ENCODE assay signal across 17 cellular contexts in genomic region chr6:55543633-55544309, GRCh38. TPM values are rescaled to one million over a fixed set of nuclear protein-coding genes. Genes with fewer than 3 reads are reported as not detected.
A peak's percentile ranks its signal among the peaks of the same experiment; 100 is the strongest.
DNase-seq lines count a peak whose midpoint lies in the region; ATAC-seq and TF ChIP-seq lines count a peak whose summit lies in the region.
"Had no signal": no experiment of that assay in that cellular context is flagged by ENCODE, and none has a peak within 500 bp of the region (broad histone marks: within the 10 kb centered on the region; RNA-seq: fewer than 3 reads in every experiment).

No MANE protein-coding gene starts in this region.

- H4K91ac ChIP-seq in mesenchymal stem cell (ENCODE audit: low read length): no peak overlapping the region

- H3K27me3 Mint-ChIP-seq in GM23338 (ENCODE audit: insufficient read depth, low read depth, poor library complexity) (no peaks in the 10 kb centered on the region), chondrocyte (ENCODE audit: low read depth) (peaks cover 4% of the 10 kb centered on the region), nephron progenitor cell (ENCODE audit: low read depth, poor library complexity) (peaks cover 4% of the 10 kb centered on the region)
- H3K27me3 Mint-ChIP-seq: activated naive CD4-positive, alpha-beta T cell treated with anti-CD3 and anti-CD28 coated beads, Interleukin-2, amount 10 ng/mL, durations not matched to agents 7 days and 5 days; CD4-positive, alpha-beta T cell; T-cell had no signal

- no peaks in the 10 kb centered on the region for H3K9me2 ChIP-seq in GM23338 (ENCODE audit: insufficient read depth)

- H3K36me3 ChIP-seq in GM23338 (ENCODE audit: insufficient read depth) (no peaks in the 10 kb centered on the region), mesenchymal stem cell (ENCODE audit: control insufficient read depth in 1 of 2, insufficient read depth in 2 of 2, low read depth in 1 of 2, low read length in 2 of 2) (no peaks in the 10 kb centered on the region)

- H3K4me1 ChIP-seq in GM23338 (ENCODE audit: insufficient read depth): no peaks in the 10 kb centered on the region
- no peaks in the 10 kb centered on the region for H3K4me1 ChIP-seq in mesenchymal stem cell (ENCODE audit: control insufficient read depth, insufficient read depth, low read depth, low read length)

- H3K36me3 Mint-ChIP-seq in GM23338 (ENCODE audit: low read depth) (no peaks in the 10 kb centered on the region), chondrocyte (ENCODE audit: low read depth) (no peaks in the 10 kb centered on the region), nephron progenitor cell (ENCODE audit: low read depth) (no peaks in the 10 kb centered on the region)
- H3K36me3 Mint-ChIP-seq: activated naive CD4-positive, alpha-beta T cell treated with anti-CD3 and anti-CD28 coated beads, Interleukin-2, amount 10 ng/mL, durations not matched to agents 7 days and 5 days; T-cell had no signal

- H3K27ac Mint-ChIP-seq in GM23338: no peak overlapping the region
- no peak overlapping the region for H3K27ac Mint-ChIP-seq in chondrocyte (ENCODE audit: unreplicated experiment)
- H3K27ac Mint-ChIP-seq in nephron progenitor cell: no peak overlapping the region
- H3K27ac Mint-ChIP-seq: activated naive CD4-positive, alpha-beta T cell treated with anti-CD3 and anti-CD28 coated beads, Interleukin-2, amount 10 ng/mL, durations not matched to agents 7 days and 5 days; CD4-positive, alpha-beta T cell; T-cell had no signal

- ATAC-seq in GM23338 (peak; percentile 97), HG03139 (IDR thresholded peaks at IDR 0.05; ENCODE audit: unreplicated experiment) (no peak)
- ATAC-seq: T-cell had no signal

- H3F3A ChIP-seq in GM23338 (replicated peaks; ENCODE audit: low read depth): no peaks in the 10 kb centered on the region

- WGBS in mesenchymal stem cell: 100% methylated on average over 2 of the region's 4 CpGs

- no peak overlapping the region for H2BK120ac ChIP-seq in mesenchymal stem cell (ENCODE audit: low read depth, low read length)

- no peak overlapping the region for H2BK12ac ChIP-seq in mesenchymal stem cell (ENCODE audit: low read length in 2 of 2)

- no peak overlapping the region for H2AK5ac ChIP-seq in mesenchymal stem cell (ENCODE audit: low read length, severe bottlenecking)

- H2BK15ac ChIP-seq in mesenchymal stem cell (ENCODE audit: low read depth, poor library complexity, severe bottlenecking): no peak overlapping the region

- TF ChIP-seq CTCF in GM23338 (conservative IDR thresholded peaks at IDR 0.05; ENCODE audit: low read depth in 2 of 2) (peak; percentile 48 to 54), chondrocyte (IDR thresholded peaks at IDR 0.05) (peak; percentile 21), nephron progenitor cell (IDR thresholded peaks at IDR 0.05) (peak; percentile 11)

- no peaks in the 10 kb centered on the region for H4K20me1 ChIP-seq in GM23338 (replicated peaks; ENCODE audit: insufficient read depth)

- H3K14ac ChIP-seq in mesenchymal stem cell (ENCODE audit: low read length in 2 of 2): no peak overlapping the region

- no peak overlapping the region for H3K9ac ChIP-seq in mesenchymal stem cell (ENCODE audit: low read length)

- no peak overlapping the region for H3K27ac ChIP-seq in GM23338 (ENCODE audit: low read depth)
- H3K27ac ChIP-seq in mesenchymal stem cell (ENCODE audit: low read length, poor library complexity, severe bottlenecking): no peak overlapping the region
- H3K27ac ChIP-seq: HL-60, RWPE1 had no signal

- H3K79me2 ChIP-seq in GM23338 (replicated peaks; ENCODE audit: insufficient read depth): no peaks in the 10 kb centered on the region

- H2AFZ ChIP-seq in GM23338: no peak overlapping the region
- H2AFZ ChIP-seq in mesenchymal stem cell (ENCODE audit: low read depth, low read length): no peak overlapping the region

- H3K4me2 ChIP-seq in GM23338 (no peak overlapping the region), mesenchymal stem cell (ENCODE audit: low read length, poor library complexity, severe bottlenecking) (no peak overlapping the region)

- H3K4me3 ChIP-seq in GM23338: no peak overlapping the region
- H3K4me3 ChIP-seq in mesenchymal stem cell (ENCODE audit: insufficient read depth in 1 of 2, low read depth in 1 of 2, low read length in 2 of 2): no peak overlapping the region

- no peaks in the 10 kb centered on the region for H3K79me1 ChIP-seq in mesenchymal stem cell (replicated peaks; ENCODE audit: low read length, poor library complexity, severe bottlenecking)

- H4K8ac ChIP-seq in mesenchymal stem cell (ENCODE audit: low read length): no peak overlapping the region

- H3K27me3 ChIP-seq in GM23338 (ENCODE audit: insufficient read depth): no peaks in the 10 kb centered on the region
- H3K27me3 ChIP-seq in mesenchymal stem cell (ENCODE audit: control insufficient read depth in 1 of 2, insufficient read depth in 1 of 2, low read length in 2 of 2): no peaks in the 10 kb centered on the region

- no peak overlapping the region for H3K4ac ChIP-seq in mesenchymal stem cell (ENCODE audit: low read depth in 1 of 2, low read length in 2 of 2)

- no peaks in the 10 kb centered on the region for H3K4me1 Mint-ChIP-seq in GM23338
- H3K4me1 Mint-ChIP-seq in chondrocyte (ENCODE audit: low read depth): no peaks in the 10 kb centered on the region
- H3K4me1 Mint-ChIP-seq in nephron progenitor cell: peaks cover 9% of the 10 kb centered on the region
- H3K4me1 Mint-ChIP-seq: activated naive CD4-positive, alpha-beta T cell treated with anti-CD3 and anti-CD28 coated beads, Interleukin-2, amount 10 ng/mL, durations not matched to agents 7 days and 5 days; T-cell had no signal

- H3K9me3 Mint-ChIP-seq in GM23338 (no peaks in the 10 kb centered on the region), chondrocyte (ENCODE audit: low read depth) (no peaks in the 10 kb centered on the region), nephron progenitor cell (no peaks in the 10 kb centered on the region)
- H3K9me3 Mint-ChIP-seq: activated naive CD4-positive, alpha-beta T cell treated with anti-CD3 and anti-CD28 coated beads, Interleukin-2, amount 10 ng/mL, durations not matched to agents 7 days and 5 days; CD4-positive, alpha-beta T cell had no signal

- H3K9me3 ChIP-seq in mesenchymal stem cell (ENCODE audit: control insufficient read depth, low read length): no peaks in the 10 kb centered on the region

- no peak overlapping the region for H2BK5ac ChIP-seq in mesenchymal stem cell (ENCODE audit: low read depth, low read length, poor library complexity, severe bottlenecking)

- H3K18ac ChIP-seq in mesenchymal stem cell (ENCODE audit: low read depth in 1 of 2, low read length in 2 of 2): no peak overlapping the region

- H3K4me3 Mint-ChIP-seq in GM23338 (no peak overlapping the region), chondrocyte (ENCODE audit: unreplicated experiment) (no peak overlapping the region), nephron progenitor cell (no peak overlapping the region)
- H3K4me3 Mint-ChIP-seq: activated naive CD4-positive, alpha-beta T cell treated with anti-CD3 and anti-CD28 coated beads, Interleukin-2, amount 10 ng/mL, durations not matched to agents 7 days and 5 days; CD4-positive, alpha-beta T cell; T-cell had no signal

- H3K23ac ChIP-seq in mesenchymal stem cell (ENCODE audit: low read length in 2 of 2): no peak overlapping the region

- DNase-seq in GM23338 (ENCODE audit: low spot score): peak; percentile 64
- peak; percentile 37 for DNase-seq in M059J (ENCODE audit: low read depth)
- DNase-seq in chondrocyte (ENCODE audit: low spot score): no peak
- DNase-seq in nephron progenitor cell: no peak
- DNase-seq in mesenchymal stem cell: no peak
- no peak for DNase-seq in NCI-H1694 treated with DMSO at 0.1 percent for 48 hours (lab: John Stamatoyannopoulos, UW)
- DNase-seq: activated naive CD4-positive, alpha-beta T cell treated with anti-CD3 and anti-CD28 coated beads, Interleukin-2, amount 10 ng/mL, durations not matched to agents 7 days and 5 days; CD4-positive, alpha-beta T cell; central memory CD4-positive, alpha-beta T cell; head of caudate nucleus; Karpas-422; NCI-H1436 treated with DMSO at 0.1 percent for 48 hours; NCI-H510A; T-cell had no signal

TF ChIP-seq in GM23338, 12 proteins besides CTCF, POLR2A, EP300 and RAD21 (continues in another document):
- no peak for TF ChIP-seq EZH2phosphoT487 (IDR thresholded peaks at IDR 0.05; ENCODE audit: unreplicated experiment)

RNA-seq across cellular contexts. Expression of gene HMGCLL1, which starts 35.2 kb away (rescaled TPM):
- 0.23 and 0.24 TPM in 2 replicates for total RNA-seq in GM23338 (2014; rRNA removed; shearing (Covaris generic))
- polyA plus RNA-seq in GM23338 (2016; fragmentation: Nextera tagmentation; extraction: Ambion mirVana): 0.19 TPM in 1 of 2 replicates, not detected in the other
- 0.20 TPM in 1 of 2 replicates, not detected in the other for total RNA-seq in M059J (2014; rRNA removed; shearing (Covaris generic))
- total RNA-seq in chondrocyte: 0.17 TPM in 1 of 3 replicates, not detected in the others
- polyA plus RNA-seq in mesenchymal stem cell (2013, experiment 1 of 2): 0.48 TPM
- polyA plus RNA-seq in mesenchymal stem cell (2013, experiment 2 of 2): 0.48 TPM
- total RNA-seq: CD4-positive, alpha-beta T cell; T-cell had no signal

Comparison
In these comparisons a context has a peak if more than half of its experiments do, and no peak if none do; other contexts are left out.
1. DNase-seq: peak in GM23338 (single experiment) and M059J (single experiment); none in chondrocyte (single experiment), nephron progenitor cell (single experiment), mesenchymal stem cell (single experiment) and NCI-H1694 treated with DMSO at 0.1 percent for 48 hours (single experiment).
2. Peak in every context shown above with its lines, with median percentiles within 50 percentile points of each other: CTCF ChIP-seq.